ENCODE assay signal across 8 cellular contexts in genomic region chr10:123581656-123582055, GRCh38.
"Had no signal": no experiment of that assay in that cellular context is flagged by ENCODE, and none has a peak within 500 bp of the region (broad histone marks: within the 10 kb centered on the region; RNA-seq: fewer than 3 reads in every experiment).

No MANE protein-coding gene starts in this region.

- FAIRE-seq: astrocyte, colon had no signal

- H3K4me3 ChIP-seq: esophagus muscularis mucosa, gastrocnemius medialis had no signal

- H3K36me3 ChIP-seq: brain microvascular endothelial cell, esophagus muscularis mucosa, gastrocnemius medialis had no signal

- H3K27ac ChIP-seq: brain microvascular endothelial cell, esophagus muscularis mucosa, foreskin keratinocyte, gastrocnemius medialis had no signal

- H3K9me3 ChIP-seq: esophagus muscularis mucosa, gastrocnemius medialis had no signal

- DNase-seq: activated gamma-delta T cell, cortex of kidney had no signal

- H3K4me1 ChIP-seq: foreskin keratinocyte had no signal
